ENCODE assay signal across 1 cellular context in the genomic region with DNA sequence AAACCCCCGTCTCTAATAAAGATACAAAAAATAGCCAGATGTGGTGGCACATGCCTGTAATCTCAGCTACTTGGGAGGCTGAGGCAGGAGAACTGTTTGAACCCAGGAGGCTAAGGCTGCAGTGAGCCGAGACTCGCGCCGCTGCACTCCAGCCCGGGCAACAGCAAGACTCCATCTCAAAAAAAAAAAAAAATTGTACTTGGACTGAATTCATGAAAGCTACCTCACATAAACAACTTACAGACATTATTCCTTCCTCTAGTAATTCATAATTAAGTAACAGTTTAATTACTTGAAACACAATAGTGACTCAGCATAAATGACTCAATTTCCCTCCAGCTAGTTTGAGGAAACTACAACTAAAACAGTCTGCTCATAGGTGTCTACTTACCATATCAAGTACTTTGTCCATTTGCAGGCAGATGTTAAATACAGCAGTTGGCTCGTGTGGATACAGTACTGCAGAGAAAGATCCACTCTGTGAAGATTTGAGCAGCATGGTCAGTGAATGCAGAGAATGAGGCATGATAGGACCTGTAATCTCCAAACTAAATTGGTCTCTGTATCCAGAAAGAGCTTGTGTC.
TF ChIP-seq lines count a peak whose summit lies in the region.

No MANE protein-coding gene starts in this region.

TF ChIP-seq in endothelial cell of umbilical vein, 7 proteins besides CTCF, POLR2A, EP300 and RAD21:
- TF ChIP-seq, protein P1, sequence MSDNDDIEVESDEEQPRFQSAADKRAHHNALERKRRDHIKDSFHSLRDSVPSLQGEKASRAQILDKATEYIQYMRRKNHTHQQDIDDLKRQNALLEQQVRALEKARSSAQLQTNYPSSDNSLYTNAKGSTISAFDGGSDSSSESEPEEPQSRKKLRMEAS (IDR thresholded peaks at IDR 0.05; ENCODE audit: insufficient read depth, insufficient read length), result no peak
- no peak for TF ChIP-seq MYC (IDR thresholded peaks at IDR 0.05; ENCODE audit: low read depth, low read length)
- no peak for TF ChIP-seq EZH2 (IDR thresholded peaks at IDR 0.05; ENCODE audit: borderline replicate concordance, low read depth, low read length, severe bottlenecking)
- TF ChIP-seq FOS (IDR thresholded peaks at IDR 0.05; ENCODE audit: borderline replicate concordance, insufficient read depth, low read length), result peak; percentile 30
- peak; percentile 43 for TF ChIP-seq POLR2AphosphoS5 (IDR thresholded peaks at IDR 0.05; ENCODE audit: insufficient read depth, low read depth, low read length)
- peak; percentile 21 for TF ChIP-seq JUN (IDR thresholded peaks at IDR 0.05; ENCODE audit: borderline replicate concordance, insufficient read depth, insufficient read length, low read depth)
- no peak for TF ChIP-seq GATA2 (IDR thresholded peaks at IDR 0.05; ENCODE audit: insufficient read depth, insufficient read length, low read depth, low read length)
